Comparison of ENCODE assay signal across 10 cellular contexts in genomic region chr13:21033224-21033855, GRCh38. TPM values are rescaled to one million over a fixed set of nuclear protein-coding genes. Genes with fewer than 3 reads are reported as not detected.
DNase-seq lines count a peak whose midpoint lies in the region; FAIRE-seq and TF ChIP-seq lines count a peak whose summit lies in the region.
"Had no signal": no experiment of that assay in that cellular context is flagged by ENCODE, and none has a peak within 500 bp of the region (broad histone marks: within the 10 kb centered on the region; RNA-seq: fewer than 3 reads in every experiment).

No MANE protein-coding gene starts in this region.

- H3K4me2 ChIP-seq in PC-9, result no peak overlapping the region

- peaks cover 26% of the 10 kb centered on the region for H4K20me1 ChIP-seq in PC-9 (ENCODE audit: insufficient read depth)

- no peak for FAIRE-seq in kidney (lab: Jason Lieb, UNC)
- FAIRE-seq: H54, small intestine had no signal

- peak overlapping the region in 1 of 2 donors; percentile 29 for H3K9ac ChIP-seq in kidney (ENCODE audit: low read length in 2 of 2)

- H3K79me2 ChIP-seq in PC-9 (ENCODE audit: low read depth), result peaks cover 47% of the 10 kb centered on the region

- H3K4me3 ChIP-seq in breast epithelium (peak overlapping the region in 2 of 3 donors; percentile 1 to 22), kidney (ENCODE audit: low read length in 2 of 2) (peak overlapping the region; percentile 15 to 31), spleen (no peak overlapping the region), PC-9 (no peak overlapping the region)

- POLR2A ChIA-PET in PC-9 (lab: Charles Lee; ENCODE audit: unreplicated experiment), result no interaction called here

- TF ChIP-seq POLR2A in breast epithelium (IDR thresholded peaks at IDR 0.05) (no peak), spleen (IDR thresholded peaks at IDR 0.05) (no peak)

- CTCF ChIA-PET in PC-9 (lab: Charles Lee), result no interaction called here

- peaks cover 6% of the 10 kb centered on the region for H3K27me3 Mint-ChIP-seq in HFFc6 (ENCODE audit: insufficient read depth)

- peaks cover 13% of the 10 kb centered on the region for H3K36me3 Mint-ChIP-seq in HFFc6 (ENCODE audit: low read depth)

- H3F3A ChIP-seq in PC-9 (ENCODE audit: insufficient read depth, low read depth), result no peaks in the 10 kb centered on the region

- DNase-seq in HFFc6, result peak; percentile 52
- DNase-seq in breast epithelium (ENCODE audit: low spot score in 2 of 2), result peak in 1 of 2 donors; percentile 82
- DNase-seq in kidney, result no peak
- DNase-seq in spleen, result no peak
- no peak for DNase-seq in effector CD8-positive, alpha-beta T cell (lab: John Stamatoyannopoulos, UW)
- no peak for DNase-seq in PC-9
- DNase-seq in NCI-H187 treated with DMSO at 0.1 percent for 48 hours (lab: John Stamatoyannopoulos, UW), result no peak
- DNase-seq in ACHN, result no peak
- DNase-seq: small intestine had no signal

- H3K4me1 Mint-ChIP-seq in HFFc6 (ENCODE audit: low read depth), result peaks cover 54% of the 10 kb centered on the region

- H3K9me2 ChIP-seq in PC-9 (ENCODE audit: insufficient read depth), result no peaks in the 10 kb centered on the region

- in situ Hi-C loops in ACHN (cut with HindIII; ENCODE audit: low pct_ligation_motif_present, low pct_unique_long_range_greater_than_20kb, low sequenced_read_pairs), result no loop called here

- no peak for TF ChIP-seq CTCF in HFFc6 (IDR thresholded peaks at IDR 0.05)
- TF ChIP-seq CTCF in breast epithelium (IDR thresholded peaks at IDR 0.05), result no peak
- TF ChIP-seq CTCF in kidney (IDR thresholded peaks at IDR 0.05; ENCODE audit: borderline replicate concordance, extremely low read depth, insufficient read depth), result no peak
- TF ChIP-seq CTCF in spleen (IDR thresholded peaks at IDR 0.05 in 8 of 11, conservative IDR thresholded peaks at IDR 0.05 in 3 of 11), result no peak
- no peak for TF ChIP-seq CTCF in PC-9 (conservative IDR thresholded peaks at IDR 0.05)

- H2AFZ ChIP-seq in PC-9, result no peak overlapping the region

- H3K27ac ChIP-seq in breast epithelium, result peak overlapping the region; percentile 66 to 87
- peak overlapping the region; percentile 73 to 91 for H3K27ac ChIP-seq in kidney (ENCODE audit: low read depth in 2 of 2, low read length in 2 of 2)
- peak overlapping the region in 5 of 8 donors; percentile 52 to 63 (median 56) for H3K27ac ChIP-seq in spleen
- no peak overlapping the region for H3K27ac ChIP-seq in PC-9

- BruUV-seq in PC-9 (replicated peaks; lab: Mats Ljungman, UMichigan), result no TSS peak

- intact Hi-C loops in breast epithelium (cut with DNase I; ENCODE audit: low total_unique reads) (no loop called here), kidney (cut with DNase I) (no loop called here), spleen (cut with DNase I; ENCODE audit: low total_unique reads) (no loop called here), PC-9 (cut with micrococcal nuclease; ENCODE audit: unreplicated experiment) (no loop called here)

- H3K27me3 ChIP-seq in breast epithelium (no peaks in the 10 kb centered on the region), spleen (replicated peaks in 1 of 7) (no peaks in the 10 kb centered on the region), PC-9 (ENCODE audit: insufficient read depth, low read depth) (no peaks in the 10 kb centered on the region)

- WGBS in spleen, 5 donors, result 36 to 68% (median 53%) methylated on average over 8 of the region's 8 CpGs

- H3K27ac Mint-ChIP-seq in HFFc6, result peak overlapping the region; percentile 74

- H3K9me3 ChIP-seq in breast epithelium (no peaks in the 10 kb centered on the region), kidney (ENCODE audit: control insufficient read depth in 1 of 2, low read length in 2 of 2) (no peaks in the 10 kb centered on the region), spleen (peaks cover 0 to 2% (median 0%) of the 10 kb centered on the region in 8 donors), PC-9 (ENCODE audit: insufficient read depth, low read depth) (no peaks in the 10 kb centered on the region)

- peak overlapping the region; percentile 56 for H3K4me3 Mint-ChIP-seq in HFFc6

- no peaks in the 10 kb centered on the region for H3K36me3 ChIP-seq in breast epithelium
- H3K36me3 ChIP-seq in kidney (ENCODE audit: control insufficient read depth in 1 of 2, insufficient read depth in 2 of 2, low read length in 2 of 2), result no peaks in the 10 kb centered on the region
- no peaks in the 10 kb centered on the region for H3K36me3 ChIP-seq in spleen
- H3K36me3 ChIP-seq in PC-9 (ENCODE audit: low read depth), result no peaks in the 10 kb centered on the region

- H3K4me1 ChIP-seq in breast epithelium (peaks cover 9 to 16% of the 10 kb centered on the region in 2 donors), kidney (ENCODE audit: control insufficient read depth in 1 of 2, insufficient read depth in 1 of 2, low read depth in 1 of 2, low read length in 2 of 2) (peaks cover 24 to 32% of the 10 kb centered on the region in 2 donors), spleen (peaks cover 7 to 68% (median 44%) of the 10 kb centered on the region in 6 donors), PC-9 (replicated peaks; ENCODE audit: insufficient read depth) (no peaks in the 10 kb centered on the region)

- no peaks in the 10 kb centered on the region for H3K9me3 Mint-ChIP-seq in HFFc6

RNA-seq across cellular contexts. Expression of gene LATS2, which starts 28.0 kb away (rescaled TPM):
- 10 to 100 TPM; 43.5 to 54.8 (median 44.9) TPM for total RNA-seq in HFFc6 (2021; fragmentation: NEBNext Ultra II Directional; extraction: Animal tissue kit (Norgen Biotek cat#: 25700))
- total RNA-seq in breast epithelium (10 to 100 TPM; 15.1 to 35.2 (median 21.6) TPM), kidney (26.3 TPM), spleen (10 to 100 TPM; 20.9 to 34.6 (median 29.3) TPM), PC-9 (2021) (12.3 and 15.2 TPM in 2 replicates)
- polyA plus RNA-seq in kidney (ENCODE audit: insufficient read depth, low read depth, low replicate concordance) (5.5 TPM), spleen (1 to 10 TPM; 2.5 to 5.8 (median 2.7) TPM)

Comparison
In these comparisons a context has a peak if more than half of its experiments do, and no peak if none do; other contexts are left out.
1. H3K4me3 ChIP-seq: peak in breast epithelium (2 of 3) and kidney (2 of 2); none in spleen (0 of 8) and PC-9 (single experiment).